In the genomic region with DNA sequence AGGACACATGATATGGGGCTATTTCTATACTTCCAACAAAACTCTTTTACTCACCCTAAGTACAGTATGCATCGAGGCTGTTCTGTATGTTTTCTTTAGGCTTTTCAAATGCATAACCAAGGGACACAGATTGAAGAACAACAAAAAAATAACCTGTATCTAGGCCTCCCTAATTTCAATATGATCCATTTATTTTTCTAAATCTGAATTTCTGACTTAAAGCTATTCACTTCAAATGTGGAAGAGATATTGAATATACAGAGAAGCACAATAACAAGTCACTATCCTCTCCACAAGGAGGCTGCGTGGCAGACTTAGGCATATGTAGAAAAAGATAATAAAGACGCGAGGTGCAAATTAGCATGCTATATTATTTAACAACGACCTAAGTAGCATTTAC, we compare ENCODE assay signal across 26 cellular contexts.
"Had no signal": no experiment of that assay in that cellular context is flagged by ENCODE, and none has a peak within 500 bp of the region (broad histone marks: within the 10 kb centered on the region; RNA-seq: fewer than 3 reads in every experiment).

No MANE protein-coding gene starts in this region.

- H3K27me3 ChIP-seq: stomach, suprapubic skin, testis, thyroid gland, tibial artery, tibial nerve, transverse colon, upper lobe of left lung, upper lobe of right lung, uterus, vagina had no signal

- DNase-seq: stimulated activated CD4-positive, alpha-beta T cell treated with anti-CD3 and anti-CD28 coated beads, Interleukin-2, amount 100 ng/mL, for 48 hours; stimulated activated CD4-positive, alpha-beta T cell treated with anti-CD3 and anti-CD28 coated beads, Interleukin-4, amount 100 ng/mL, for 1 hour; stimulated activated CD4-positive, alpha-beta T cell treated with anti-CD3 and anti-CD28 coated beads, Interleukin-4, amount 100 ng/mL, for 24 hours; stimulated activated CD4-positive, alpha-beta T cell treated with anti-CD3 and anti-CD28 coated beads, Interleukin-4, amount 100 ng/mL, for 4 hours; stimulated activated CD8-positive, alpha-beta memory T cell treated with anti-CD3 and anti-CD28 coated beads, Interleukin-4, amount 100 ng/mL, for 48 hours; stimulated activated naive B cell treated with anti-CD40 and anti-IgM and Interleukin-4, amounts not matched to agents 10 μg/mL and 1 μg/mL and 100 μg/mL, for 72 hours; stimulated activated naive CD4-positive, alpha-beta T cell; stimulated activated naive CD4-positive, alpha-beta T cell treated with Interleukin-2 at 50 U/mL for 16 hours; stimulated activated naive CD8-positive, alpha-beta T cell treated with anti-CD3 and anti-CD28 coated beads, Interleukin-15, amount 100 ng/mL, for 72 hours; stimulated activated naive CD8-positive, alpha-beta T cell treated with anti-CD3 and anti-CD28 coated beads, Interleukin-15, Interleukin-2, amounts not matched to agents 100 U/mL and 50 U/mL, for 24 hours; stomach; substantia nigra; testis; thyroid gland; tibial artery; transverse colon; trophoblast cell; upper lobe of left lung; upper lobe of right lung; uterus had no signal

- ATAC-seq: stimulated activated effector memory CD8-positive, alpha-beta T cell treated with anti-CD3 and anti-CD28 coated beads, Interleukin-12 subunit alpha, Interleukin-12 subunit beta, amount 100 ng/mL, for 72 hours; stimulated activated memory B cell treated with anti-CD40 and anti-IgM and Interleukin-4, amounts not matched to agents 10 μg/mL and 1 μg/mL and 100 μg/mL, for 72 hours; stimulated activated naive B cell treated with anti-CD40 and anti-IgM and Interleukin-4, amounts not matched to agents 10 μg/mL and 1 μg/mL and 100 μg/mL, for 72 hours; stimulated activated naive CD8-positive, alpha-beta T cell treated with anti-CD3 and anti-CD28 coated beads, Interleukin-15, amount 100 ng/mL, for 72 hours; stimulated activated naive CD8-positive, alpha-beta T cell treated with anti-CD3 and anti-CD28 coated beads, Interleukin-15, Interleukin-2, amounts not matched to agents 100 U/mL and 50 U/mL, for 24 hours; upper lobe of right lung had no signal

- H3K4me1 ChIP-seq: stomach, suprapubic skin, testis, thyroid gland, tibial nerve, transverse colon, upper lobe of left lung, upper lobe of right lung, uterus had no signal

- H3K27ac ChIP-seq: stomach, suprapubic skin, testis, thoracic aorta, thyroid gland, tibial artery, tibial nerve, transverse colon, upper lobe of left lung, upper lobe of right lung, uterus, vagina had no signal

- H3K36me3 ChIP-seq: stomach, suprapubic skin, tibial artery, transverse colon, uterus, vagina had no signal

- H3K4me3 ChIP-seq: stomach, suprapubic skin, testis, thoracic aorta, thyroid gland, tibial artery, tibial nerve, transverse colon, upper lobe of left lung, upper lobe of right lung, uterus, vagina had no signal

- H3K9me3 ChIP-seq: stomach, suprapubic skin, testis, thyroid gland, transverse colon, upper lobe of left lung, upper lobe of right lung, uterus, vagina had no signal
